Comparison of ENCODE assay signal across 22 cellular contexts in genomic region chr17:1012823-1013728, GRCh38.
"Had no signal": no experiment of that assay in that cellular context is flagged by ENCODE, and none has a peak within 500 bp of the region (broad histone marks: within the 10 kb centered on the region; RNA-seq: fewer than 3 reads in every experiment).

No MANE protein-coding gene starts in this region.

- H3K27ac ChIP-seq: brain microvascular endothelial cell, parathyroid adenoma, thyroid gland, WERI-Rb-1 had no signal

- H3K27me3 ChIP-seq: ascending aorta, brain microvascular endothelial cell, esophagus muscularis mucosa, thyroid gland had no signal

- H3K9me3 ChIP-seq: ascending aorta, esophagus muscularis mucosa, thyroid gland had no signal

- H3K4me1 ChIP-seq: parathyroid adenoma, thyroid gland had no signal

- DNase-seq: activated CD4-positive, alpha-beta T cell treated with anti-CD3 and anti-CD28 coated beads, Interleukin-2, amount 10 ng/mL, durations not matched to agents 7 days and 5 days; activated CD4-positive, CD25-positive, alpha-beta regulatory T cell treated with anti-CD3 and anti-CD28 coated beads, Interleukin-2, amount 50 U/mL, for 72 hours; activated CD8-positive, alpha-beta memory T cell treated with anti-CD3 and anti-CD28 coated beads, Interleukin-2, amount 10 ng/mL, durations not matched to agents 7 days and 5 days; activated CD8-positive, alpha-beta T cell treated with anti-CD3 and anti-CD28 coated beads for 36 hours; activated effector memory CD4-positive, alpha-beta T cell treated with anti-CD3 and anti-CD28 coated beads, Interleukin-2, amount 50 U/mL, for 16 hours; activated naive CD4-positive, alpha-beta T cell treated with anti-CD3 and anti-CD28 coated beads, Interleukin-2, amount 50 U/mL, for 16 hours; activated T-cell treated with anti-CD3 and anti-CD28 coated beads for 4 hours; brain microvascular endothelial cell; hippocampal formation; kidney glomerular epithelial cell; midbrain; natural killer cell; small intestine; stimulated activated CD4-positive, alpha-beta T cell treated with anti-CD3 and anti-CD28 coated beads, Interleukin-2, amount 100 ng/mL, for 48 hours; stimulated activated naive CD4-positive, alpha-beta T cell treated with Interleukin-2 at 50 U/mL for 16 hours; thyroid gland; WERI-Rb-1 had no signal

- H3K9me3 Mint-ChIP-seq: activated CD4-positive, alpha-beta T cell treated with anti-CD3 and anti-CD28 coated beads, Interleukin-2, amount 10 ng/mL, durations not matched to agents 7 days and 5 days; activated CD8-positive, alpha-beta T cell treated with anti-CD3 and anti-CD28 coated beads for 36 hours; natural killer cell had no signal

- H3K4me3 ChIP-seq: ascending aorta, esophagus muscularis mucosa, thyroid gland had no signal

- ATAC-seq: activated CD8-positive, alpha-beta memory T cell treated with anti-CD3 and anti-CD28 coated beads, Interleukin-2, amount 10 ng/mL, durations not matched to agents 7 days and 5 days; activated CD8-positive, alpha-beta T cell treated with anti-CD3 and anti-CD28 coated beads for 36 hours; left ventricle myocardium superior; natural killer cell; sciatic nerve had no signal

- H3K27me3 Mint-ChIP-seq: activated CD4-positive, alpha-beta T cell treated with anti-CD3 and anti-CD28 coated beads, Interleukin-2, amount 10 ng/mL, durations not matched to agents 7 days and 5 days; activated CD8-positive, alpha-beta memory T cell treated with anti-CD3 and anti-CD28 coated beads, Interleukin-2, amount 10 ng/mL, durations not matched to agents 7 days and 5 days; activated CD8-positive, alpha-beta T cell treated with anti-CD3 and anti-CD28 coated beads for 36 hours had no signal

- H3K27ac Mint-ChIP-seq: activated CD4-positive, alpha-beta T cell treated with anti-CD3 and anti-CD28 coated beads, Interleukin-2, amount 10 ng/mL, durations not matched to agents 7 days and 5 days; activated CD8-positive, alpha-beta memory T cell treated with anti-CD3 and anti-CD28 coated beads, Interleukin-2, amount 10 ng/mL, durations not matched to agents 7 days and 5 days; activated CD8-positive, alpha-beta T cell treated with anti-CD3 and anti-CD28 coated beads for 36 hours; natural killer cell had no signal

- H3K4me1 Mint-ChIP-seq: activated CD4-positive, alpha-beta T cell treated with anti-CD3 and anti-CD28 coated beads, Interleukin-2, amount 10 ng/mL, durations not matched to agents 7 days and 5 days; activated CD8-positive, alpha-beta memory T cell treated with anti-CD3 and anti-CD28 coated beads, Interleukin-2, amount 10 ng/mL, durations not matched to agents 7 days and 5 days; natural killer cell had no signal

- H3K4me3 Mint-ChIP-seq: activated CD4-positive, alpha-beta T cell treated with anti-CD3 and anti-CD28 coated beads, Interleukin-2, amount 10 ng/mL, durations not matched to agents 7 days and 5 days; activated CD8-positive, alpha-beta memory T cell treated with anti-CD3 and anti-CD28 coated beads, Interleukin-2, amount 10 ng/mL, durations not matched to agents 7 days and 5 days; activated CD8-positive, alpha-beta T cell treated with anti-CD3 and anti-CD28 coated beads for 36 hours; natural killer cell had no signal
